20 cellular contexts compared by ENCODE assay signal in genomic region chr4:31085736-31086135, GRCh38.
"Had no signal": no experiment of that assay in that cellular context is flagged by ENCODE, and none has a peak within 500 bp of the region (broad histone marks: within the 10 kb centered on the region; RNA-seq: fewer than 3 reads in every experiment).

No MANE protein-coding gene starts in this region.

- H3K36me3 ChIP-seq: adrenal gland, gastroesophageal sphincter, heart right ventricle, upper lobe of right lung had no signal

- ATAC-seq: activated CD8-positive, alpha-beta T cell treated with anti-CD3 and anti-CD28 coated beads for 36 hours; gastroesophageal sphincter; heart right ventricle; naive thymus-derived CD8-positive, alpha-beta T cell; right cardiac atrium; stimulated activated naive CD8-positive, alpha-beta T cell treated with anti-CD3 and anti-CD28 coated beads, Interleukin-15, Interleukin-2, amounts not matched to agents 100 U/mL and 50 U/mL, for 24 hours; upper lobe of right lung had no signal

- H3K36me3 Mint-ChIP-seq: activated naive CD4-positive, alpha-beta T cell treated with anti-CD3 and anti-CD28 coated beads, Interleukin-2, amount 50 U/mL, for 24 hours; naive thymus-derived CD8-positive, alpha-beta T cell had no signal

- H3K27ac Mint-ChIP-seq: activated B cell treated with CpG ODN at 0.5 μM for 24 hours; activated CD8-positive, alpha-beta T cell treated with anti-CD3 and anti-CD28 coated beads for 36 hours; activated naive CD4-positive, alpha-beta T cell treated with anti-CD3 and anti-CD28 coated beads, Interleukin-2, amount 50 U/mL, for 24 hours; naive thymus-derived CD8-positive, alpha-beta T cell; progenitor cell of endocrine pancreas had no signal

- H3K9me3 ChIP-seq: gastroesophageal sphincter, upper lobe of right lung had no signal

- H3K4me3 Mint-ChIP-seq: activated B cell treated with CpG ODN at 0.5 μM for 24 hours; activated CD8-positive, alpha-beta T cell treated with anti-CD3 and anti-CD28 coated beads for 36 hours; activated naive CD4-positive, alpha-beta T cell treated with anti-CD3 and anti-CD28 coated beads, Interleukin-2, amount 50 U/mL, for 24 hours; naive thymus-derived CD8-positive, alpha-beta T cell had no signal

- H3K27me3 Mint-ChIP-seq: activated B cell treated with CpG ODN at 0.5 μM for 24 hours; activated CD8-positive, alpha-beta T cell treated with anti-CD3 and anti-CD28 coated beads for 36 hours; activated naive CD4-positive, alpha-beta T cell treated with anti-CD3 and anti-CD28 coated beads, Interleukin-2, amount 50 U/mL, for 24 hours; naive thymus-derived CD8-positive, alpha-beta T cell; progenitor cell of endocrine pancreas had no signal

- H3K27ac ChIP-seq: adrenal gland, upper lobe of right lung had no signal

- H3K4me1 Mint-ChIP-seq: activated B cell treated with CpG ODN at 0.5 μM for 24 hours; activated naive CD4-positive, alpha-beta T cell treated with anti-CD3 and anti-CD28 coated beads, Interleukin-2, amount 50 U/mL, for 24 hours; naive thymus-derived CD8-positive, alpha-beta T cell had no signal

- DNase-seq: activated B cell treated with CpG ODN at 0.5 μM for 24 hours; activated CD4-positive, alpha-beta T cell treated with anti-CD3 and anti-CD28 coated beads for 48 hours; activated CD8-positive, alpha-beta T cell treated with anti-CD3 and anti-CD28 coated beads for 36 hours; activated effector memory CD4-positive, alpha-beta T cell treated with anti-CD3 and anti-CD28 coated beads, Interleukin-2, amount 50 U/mL, for 16 hours; activated T-cell treated with anti-CD3 and anti-CD28 coated beads, Interleukin-2, amount 50 U/mL, for 48 hours; adrenal gland; caudate nucleus; cortex of kidney; erythroblast; heart right ventricle; islet precursor cell; naive thymus-derived CD8-positive, alpha-beta T cell; occipital lobe; right cardiac atrium; small intestine; stimulated activated naive CD8-positive, alpha-beta T cell treated with anti-CD3 and anti-CD28 coated beads, Interleukin-15, Interleukin-2, amounts not matched to agents 100 U/mL and 50 U/mL, for 24 hours; upper lobe of right lung had no signal

- H3K4me1 ChIP-seq: adrenal gland, upper lobe of right lung had no signal

- H3K9me3 Mint-ChIP-seq: activated B cell treated with CpG ODN at 0.5 μM for 24 hours; activated naive CD4-positive, alpha-beta T cell treated with anti-CD3 and anti-CD28 coated beads, Interleukin-2, amount 50 U/mL, for 24 hours had no signal

- H3K27me3 ChIP-seq: adrenal gland, gastroesophageal sphincter, heart right ventricle, upper lobe of right lung had no signal

- H3K4me3 ChIP-seq: adrenal gland, gastroesophageal sphincter, heart right ventricle, upper lobe of right lung had no signal
